Comparison of ENCODE assay signal across 18 cellular contexts in genomic region chr14:104093366-104094055, GRCh38. TPM values are rescaled to one million over a fixed set of nuclear protein-coding genes. Genes with fewer than 3 reads are reported as not detected.
DNase-seq lines count a peak whose midpoint lies in the region; ATAC-seq and TF ChIP-seq lines count a peak whose summit lies in the region.
"Had no signal": no experiment of that assay in that cellular context is flagged by ENCODE, and none has a peak within 500 bp of the region (broad histone marks: within the 10 kb centered on the region; RNA-seq: fewer than 3 reads in every experiment).

No MANE protein-coding gene starts in this region.

- H3K9me3 ChIP-seq in Karpas-422 (ENCODE audit: low read length), result no peaks in the 10 kb centered on the region
- no peaks in the 10 kb centered on the region for H3K9me3 ChIP-seq in naive thymus-derived CD4-positive, alpha-beta T cell (ENCODE audit: control insufficient read depth in 2 of 3, low read length in 3 of 3)
- H3K9me3 ChIP-seq: esophagus squamous epithelium had no signal

- H3K4me1 ChIP-seq in Karpas-422 (ENCODE audit: low read length), result peaks cover 4% of the 10 kb centered on the region
- peaks cover 0 to 7% of the 10 kb centered on the region in 2 donors for H3K4me1 ChIP-seq in naive thymus-derived CD4-positive, alpha-beta T cell (ENCODE audit: control insufficient read depth in 2 of 2, insufficient read depth in 2 of 2, low read length in 2 of 2)

- peak; percentile 48 for DNase-seq in COLO829 (ENCODE audit: low spot score)
- peak; percentile 64 for DNase-seq in Karpas-422
- DNase-seq in choroid plexus epithelial cell (ENCODE audit: low read depth), result peak; percentile 6
- DNase-seq in naive thymus-derived CD4-positive, alpha-beta T cell, result no peak
- no peak for DNase-seq in T-helper 9 cell
- no peak for DNase-seq in iPS-NIHi7 (ENCODE audit: extremely low spot score)
- DNase-seq in omental fat pad (ENCODE audit: low spot score), result no peak
- DNase-seq: activated CD4-positive, CD25-positive, alpha-beta regulatory T cell; activated gamma-delta T cell; DMS79; esophagus squamous epithelium; NCI-H2029 treated with DMSO at 0.1 percent for 48 hours; NCI-H524 treated with DMSO at 0.1 percent for 48 hours; SW 1271 had no signal

- H3K36me3 Mint-ChIP-seq in naive thymus-derived CD4-positive, alpha-beta T cell, result no peaks in the 10 kb centered on the region

- H4K20me1 ChIP-seq in Karpas-422 (ENCODE audit: insufficient read depth, low read depth, low read length), result no peaks in the 10 kb centered on the region; the same call in 1 of the 2 replicates

- CTCF ChIA-PET in naive thymus-derived CD4-positive, alpha-beta T cell (lab: Charles Lee), result interaction anchor here (0.6 to 1.8 kb wide), 2 partner anchors 16 to 41 kb away, joined by 3 to 8 read pairs; no protein-coding TSS in a partner anchor

- no peak overlapping the region for H3K27ac ChIP-seq in Karpas-422 (ENCODE audit: low read length)
- H3K27ac ChIP-seq in naive thymus-derived CD4-positive, alpha-beta T cell (ENCODE audit: low read depth, low read length), result no peak overlapping the region
- H3K27ac ChIP-seq: esophagus squamous epithelium had no signal

- TF ChIP-seq CTCF in choroid plexus epithelial cell (conservative IDR thresholded peaks at IDR 0.05; ENCODE audit: low read depth, low read length) (no peak), omental fat pad (IDR thresholded peaks at IDR 0.05) (no peak)

- intact Hi-C loops in naive thymus-derived CD4-positive, alpha-beta T cell (cut with micrococcal nuclease), result loop anchor here in 1 of 2 donors (1.0 to 5.0 kb wide), 3 partner anchors 15 to 547 kb away; no protein-coding TSS in a partner anchor

- no peaks in the 10 kb centered on the region for H3K9me2 ChIP-seq in Karpas-422 (replicated peaks; ENCODE audit: insufficient read depth, low read length)

- peaks cover 0 to 6% (median 3%) of the 10 kb centered on the region in 7 donors for H3K4me1 Mint-ChIP-seq in naive thymus-derived CD4-positive, alpha-beta T cell

- no peaks in the 10 kb centered on the region for H3K36me3 ChIP-seq in Karpas-422 (ENCODE audit: insufficient read depth, low read length)
- H3K36me3 ChIP-seq in naive thymus-derived CD4-positive, alpha-beta T cell (ENCODE audit: control insufficient read depth in 2 of 3, insufficient read depth in 3 of 3, low read length in 3 of 3), result no peaks in the 10 kb centered on the region
- H3K36me3 ChIP-seq: esophagus squamous epithelium had no signal

- POLR2A ChIA-PET in naive thymus-derived CD4-positive, alpha-beta T cell (lab: Charles Lee), result no interaction called here

- no peak overlapping the region for H2AFZ ChIP-seq in Karpas-422 (ENCODE audit: low read length)

- H3K4me3 Mint-ChIP-seq in naive thymus-derived CD4-positive, alpha-beta T cell, result no peak overlapping the region

- H3K27ac Mint-ChIP-seq in naive thymus-derived CD4-positive, alpha-beta T cell, result no peak overlapping the region

- H3K79me2 ChIP-seq in Karpas-422 (ENCODE audit: low read length), result no peaks in the 10 kb centered on the region

- no peaks in the 10 kb centered on the region for H3K27me3 Mint-ChIP-seq in naive thymus-derived CD4-positive, alpha-beta T cell

- peak; percentile 52 for ATAC-seq in naive thymus-derived CD4-positive, alpha-beta T cell
- ATAC-seq in omental fat pad (ENCODE audit: low FRiP score) (no peak), HG03025 (IDR thresholded peaks at IDR 0.05; ENCODE audit: low FRiP score, unreplicated experiment) (no peak)

- H3K4me3 ChIP-seq in Karpas-422 (ENCODE audit: low read length) (no peak overlapping the region), choroid plexus epithelial cell (ENCODE audit: low read depth, low read length) (no peak overlapping the region)
- H3K4me3 ChIP-seq in naive thymus-derived CD4-positive, alpha-beta T cell (ENCODE audit: low read length), result no peak overlapping the region
- H3K4me3 ChIP-seq: esophagus squamous epithelium had no signal

- H3K27me3 ChIP-seq in Karpas-422 (ENCODE audit: low read length), result no peaks in the 10 kb centered on the region
- H3K27me3 ChIP-seq in naive thymus-derived CD4-positive, alpha-beta T cell (ENCODE audit: control insufficient read depth in 2 of 2, insufficient read depth in 2 of 2, low read length in 2 of 2), result no peaks in the 10 kb centered on the region

- H3K4me2 ChIP-seq in Karpas-422 (ENCODE audit: low read depth, low read length, poor library complexity, severe bottlenecking), result no peak overlapping the region

- H3K9ac ChIP-seq in Karpas-422 (ENCODE audit: low read length), result no peak overlapping the region

- H3K9me3 Mint-ChIP-seq in naive thymus-derived CD4-positive, alpha-beta T cell, result no peaks in the 10 kb centered on the region

RNA-seq across cellular contexts. Expression of gene ASPG, which starts 8.0 kb away (rescaled TPM):
- not detected in 2 replicates for total RNA-seq in Karpas-422 (2014; rRNA removed; shearing (Covaris generic); ENCODE audit: low replicate concordance)
- under 1 TPM in 2 of 5 experiments, not detected in 3; 0.11 to 0.38 TPM for total RNA-seq in naive thymus-derived CD4-positive, alpha-beta T cell
- not detected for polyA plus RNA-seq in naive thymus-derived CD4-positive, alpha-beta T cell
- total RNA-seq in omental fat pad, result 1 to 10 TPM in 3 of 4 donors, not detected in 1; 1.5 to 2.0 (median 1.9) TPM
- total RNA-seq: HT1080, M059J, myocyte had no signal

RNA-seq across cellular contexts. Expression of gene KIF26A, which starts 44.9 kb away (rescaled TPM):
- not detected in 2 replicates for total RNA-seq in Karpas-422 (2014; rRNA removed; shearing (Covaris generic); ENCODE audit: low replicate concordance)
- under 1 TPM in 3 of 5 experiments, not detected in 2; 0.13 to 0.53 (median 0.17) TPM for total RNA-seq in naive thymus-derived CD4-positive, alpha-beta T cell
- polyA plus RNA-seq in naive thymus-derived CD4-positive, alpha-beta T cell, result not detected
- 1 to 10 TPM in 3 of 4 donors, under 1 TPM in 1; 0.74 to 7.3 (median 2.4) TPM for total RNA-seq in omental fat pad
- total RNA-seq: M059J, myocyte had no signal

Comparison
In these comparisons a context has a peak if more than half of its experiments do, and no peak if none do; other contexts are left out.
1. DNase-seq: peak in COLO829 (single experiment), Karpas-422 (single experiment) and choroid plexus epithelial cell (single experiment); none in naive thymus-derived CD4-positive, alpha-beta T cell (0 of 9), T-helper 9 cell (single experiment), iPS-NIHi7 (single experiment) and omental fat pad (single experiment).